ENCODE assay signal across 8 cellular contexts in the genomic region with DNA sequence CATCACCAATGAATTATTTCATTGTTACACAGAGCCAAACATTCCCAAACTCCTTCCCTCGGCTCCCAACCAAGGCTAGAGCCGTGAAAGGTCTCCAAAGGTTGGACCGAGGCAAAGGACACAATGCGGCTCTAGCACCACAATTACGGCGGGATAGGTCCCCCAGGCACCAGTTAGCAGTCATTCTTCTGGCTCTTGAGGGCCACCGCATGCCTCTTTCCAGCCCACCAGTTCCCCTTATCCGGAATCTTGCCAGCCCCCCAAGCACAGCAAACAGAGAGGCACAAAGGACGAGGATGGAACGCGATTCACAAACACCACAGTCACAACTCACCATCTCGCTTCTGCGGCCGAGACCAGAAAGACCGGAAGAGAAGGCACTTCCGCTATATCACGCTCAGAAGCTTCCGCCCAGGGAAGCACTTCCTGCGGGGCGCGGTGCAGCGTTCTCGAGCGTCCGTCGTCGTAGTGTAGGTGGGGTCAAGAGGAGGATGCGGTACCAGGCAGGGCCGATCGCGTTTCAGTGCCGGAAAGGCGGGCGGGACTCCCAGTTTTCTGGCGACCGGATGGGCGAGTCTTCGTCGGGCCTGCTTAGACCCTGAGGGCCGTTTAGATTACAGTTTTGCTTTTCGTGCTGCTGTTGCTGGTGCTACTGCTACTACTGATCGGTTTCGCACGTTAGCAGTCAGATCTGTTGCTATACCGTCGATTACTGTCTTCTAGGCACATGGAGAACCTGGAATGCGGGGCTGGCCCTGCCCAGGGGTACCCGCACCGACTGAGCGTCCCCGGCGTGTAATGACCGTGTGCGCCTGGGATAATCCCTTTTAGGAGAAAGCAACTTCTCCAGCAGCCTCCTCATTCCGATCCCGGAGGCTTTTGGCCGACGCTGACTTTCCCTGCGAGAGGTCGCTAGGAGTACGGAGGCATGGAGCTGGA. TPM values are rescaled to one million over a fixed set of nuclear protein-coding genes. Genes with fewer than 3 reads are reported as not detected.
DNase-seq lines count a peak whose midpoint lies in the region; ATAC-seq lines count a peak whose summit lies in the region.

A gene (minus strand): TSS at position 374 of the 939 bp plus-strand sequence. CDS start 37 bp downstream, at position 337.

- CTCF ChIA-PET in activated CD8-positive, alpha-beta memory T cell treated with anti-CD3 and anti-CD28 coated beads, Interleukin-2, amount 10 ng/mL, durations not matched to agents 7 days and 5 days (lab: Charles Lee): interaction anchor here (1.0 kb wide), 1 partner anchor 32 kb away, joined by 3 read pairs; no protein-coding TSS in a partner anchor

- H3K27me3 ChIP-seq in NT2/D1 (ENCODE audit: insufficient read depth, insufficient read length) (no peaks in the 10 kb centered on the region), endocrine pancreas (ENCODE audit: control insufficient read depth, insufficient read depth, low read length) (no peaks in the 10 kb centered on the region), mesendoderm (ENCODE audit: insufficient read depth, low read length, poor library complexity) (no peaks in the 10 kb centered on the region)

- peak within 1 kb of the TSS; percentile 99 for H2AK5ac ChIP-seq in mesendoderm (ENCODE audit: low read length)

- peaks cover 52% of the 10 kb centered on the region for H3K36me3 Mint-ChIP-seq in activated CD8-positive, alpha-beta memory T cell treated with anti-CD3 and anti-CD28 coated beads, Interleukin-2, amount 10 ng/mL, durations not matched to agents 7 days and 5 days

- H3K56ac ChIP-seq in mesendoderm (ENCODE audit: low read length): peak within 1 kb of the TSS; percentile 100

- no peak within 1 kb of the TSS for H2BK15ac ChIP-seq in mesendoderm (replicated peaks; ENCODE audit: low read depth)

- peak within 1 kb of the TSS; percentile 99 for H3K4me3 Mint-ChIP-seq in activated CD8-positive, alpha-beta memory T cell treated with anti-CD3 and anti-CD28 coated beads, Interleukin-2, amount 10 ng/mL, durations not matched to agents 7 days and 5 days

- H3K9me3 ChIP-seq in NT2/D1 (ENCODE audit: insufficient read depth, low read length): no peaks in the 10 kb centered on the region
- H3K9me3 ChIP-seq in endocrine pancreas (ENCODE audit: control insufficient read depth, low read length): no peaks in the 10 kb centered on the region

- peak within 1 kb of the TSS; percentile 98 for H3K27ac Mint-ChIP-seq in activated CD8-positive, alpha-beta memory T cell treated with anti-CD3 and anti-CD28 coated beads, Interleukin-2, amount 10 ng/mL, durations not matched to agents 7 days and 5 days

- H4K8ac ChIP-seq in mesendoderm (ENCODE audit: low read depth, low read length): peak within 1 kb of the TSS; percentile 68

- DNase-seq in COR-L47 (lab: John Stamatoyannopoulos, UW) (peak; percentile 93), HUDEP-2 (lab: John Stamatoyannopoulos, UW; ENCODE audit: unreplicated experiment in 76 of 76) (peak in 75 of 76 experiments; percentile 69 to 96 (median 92)), NT2/D1 (ENCODE audit: low read depth, low spot score) (peak; percentile 81), mesendoderm (peak; percentile 99)
- DNase-seq in activated CD8-positive, alpha-beta memory T cell treated with anti-CD3 and anti-CD28 coated beads, Interleukin-2, amount 10 ng/mL, durations not matched to agents 7 days and 5 days: peak; percentile 97
- DNase-seq in stimulated activated CD8-positive, alpha-beta memory T cell treated with anti-CD3 and anti-CD28 coated beads, Interleukin-15, amount 100 ng/mL, for 1 hour (ENCODE audit: low read depth): peak; percentile 78

- no CpG with 5 or more reads among the region's 61 CpGs for WGBS in mesendoderm (ENCODE audit: extremely low coverage, insufficient coverage, low lambda C conversion rate)

- peaks cover 4% of the 10 kb centered on the region for H3K79me1 ChIP-seq in mesendoderm (ENCODE audit: low read length)

- H4K5ac ChIP-seq in mesendoderm (ENCODE audit: low read length): peak within 1 kb of the TSS; percentile 100

- H3K4me2 ChIP-seq in mesendoderm (ENCODE audit: low read length): peak within 1 kb of the TSS; percentile 90

- H3K79me2 ChIP-seq in mesendoderm (ENCODE audit: control insufficient read depth, insufficient read depth, low read length): peaks cover 37% of the 10 kb centered on the region

- peak within 1 kb of the TSS; percentile 19 for H2BK120ac ChIP-seq in mesendoderm (ENCODE audit: low read depth, low read length)

- no peaks in the 10 kb centered on the region for H3K9me3 Mint-ChIP-seq in activated CD8-positive, alpha-beta memory T cell treated with anti-CD3 and anti-CD28 coated beads, Interleukin-2, amount 10 ng/mL, durations not matched to agents 7 days and 5 days (ENCODE audit: low read depth)

- no peaks in the 10 kb centered on the region for H3K4me1 ChIP-seq in NT2/D1 (ENCODE audit: insufficient read depth, insufficient read length)
- H3K4me1 ChIP-seq in endocrine pancreas (ENCODE audit: control insufficient read depth, insufficient read depth, low read length): peaks cover 6% of the 10 kb centered on the region
- no peaks in the 10 kb centered on the region for H3K4me1 ChIP-seq in mesendoderm (ENCODE audit: control insufficient read depth, low read depth, low read length)

- H3K4me1 Mint-ChIP-seq in activated CD8-positive, alpha-beta memory T cell treated with anti-CD3 and anti-CD28 coated beads, Interleukin-2, amount 10 ng/mL, durations not matched to agents 7 days and 5 days: peaks cover 57% of the 10 kb centered on the region

- H2BK5ac ChIP-seq in mesendoderm (ENCODE audit: low read length): peak within 1 kb of the TSS; percentile 83

- H3K9ac ChIP-seq in NT2/D1 (ENCODE audit: insufficient read length, low read depth) (peak within 1 kb of the TSS; percentile 98), endocrine pancreas (ENCODE audit: control insufficient read depth, insufficient read depth, low read length) (peak within 1 kb of the TSS; percentile 93), mesendoderm (ENCODE audit: low read length) (peak within 1 kb of the TSS; percentile 100)

- peak within 1 kb of the TSS; percentile 78 for H3K18ac ChIP-seq in mesendoderm (ENCODE audit: low read length)

- H3K4ac ChIP-seq in mesendoderm (ENCODE audit: low read depth, low read length): peak within 1 kb of the TSS; percentile 83

- ATAC-seq in GM21381 (IDR thresholded peaks at IDR 0.05; ENCODE audit: unreplicated experiment): peak; percentile 98
- peak; percentile 98 for ATAC-seq in activated CD8-positive, alpha-beta memory T cell treated with anti-CD3 and anti-CD28 coated beads, Interleukin-2, amount 10 ng/mL, durations not matched to agents 7 days and 5 days

- H3K36me3 ChIP-seq in NT2/D1 (ENCODE audit: insufficient read depth, insufficient read length, low read length) (peaks cover 47% of the 10 kb centered on the region), endocrine pancreas (ENCODE audit: control insufficient read depth, insufficient read depth, low read length) (no peaks in the 10 kb centered on the region), mesendoderm (ENCODE audit: control insufficient read depth, insufficient read depth, low read length) (peaks cover 12% of the 10 kb centered on the region)

- H3K23ac ChIP-seq in mesendoderm (ENCODE audit: low read length): peak within 1 kb of the TSS; percentile 87

- H3K27me3 Mint-ChIP-seq in activated CD8-positive, alpha-beta memory T cell treated with anti-CD3 and anti-CD28 coated beads, Interleukin-2, amount 10 ng/mL, durations not matched to agents 7 days and 5 days: no peaks in the 10 kb centered on the region

- H3K4me3 ChIP-seq in NT2/D1 (ENCODE audit: insufficient read length, low read depth): peak within 1 kb of the TSS; percentile 95
- H3K4me3 ChIP-seq in endocrine pancreas (ENCODE audit: control insufficient read depth, insufficient read depth, low read length): peak within 1 kb of the TSS; percentile 98
- peak within 1 kb of the TSS; percentile 100 for H3K4me3 ChIP-seq in mesendoderm (ENCODE audit: low read length)

- H3K27ac ChIP-seq in mesendoderm (ENCODE audit: low read depth, low read length): peak within 1 kb of the TSS; percentile 91

RNA-seq across cellular contexts. Expression of the gene that starts here (rescaled TPM):
- 1,000 to 10,000 TPM; 1,192 to 1,333 TPM for total RNA-seq in activated CD8-positive, alpha-beta memory T cell treated with anti-CD3 and anti-CD28 coated beads, Interleukin-2, amount 10 ng/mL, durations not matched to agents 7 days and 5 days
- polyA plus RNA-seq in mesendoderm (2013, experiment 1 of 2): 5,874 TPM
- 5,944 TPM for polyA plus RNA-seq in mesendoderm (2013, experiment 2 of 2)

Comparison
In these comparisons a context has a peak if more than half of its experiments do, and no peak if none do; other contexts are left out.
1. Peak in every context shown above with its lines: DNase-seq, ATAC-seq, H3K4me3 ChIP-seq and H3K27ac ChIP-seq.